Comparison of ENCODE assay signal across 8 cellular contexts in genomic region chr12:7806863-7807487, GRCh38. TPM values are rescaled to one million over a fixed set of nuclear protein-coding genes. Genes with fewer than 3 reads are reported as not detected.
A peak's percentile ranks its signal among the peaks of the same experiment; 100 is the strongest.
DNase-seq lines count a peak whose midpoint lies in the region; ATAC-seq and TF ChIP-seq lines count a peak whose summit lies in the region.

No MANE protein-coding gene starts in this region.

- no peak for TF ChIP-seq POLR2A in gastrocnemius medialis (IDR thresholded peaks at IDR 0.05)

- H3K36me3 Mint-ChIP-seq in T-helper 17 cell (ENCODE audit: low read depth), result no peaks in the 10 kb centered on the region

- H3K9me3 ChIP-seq in T-helper 17 cell (ENCODE audit: control insufficient read depth, low read length, poor library complexity, severe bottlenecking), result no peaks in the 10 kb centered on the region
- no peaks in the 10 kb centered on the region for H3K9me3 ChIP-seq in gastrocnemius medialis

- H3K27ac ChIP-seq in gastrocnemius medialis, result no peak overlapping the region

- in situ Hi-C loops in gastrocnemius medialis (cut with MboI; ENCODE audit: low sequenced_read_pairs in 4 of 4), result loop anchor here in 2 of 4 donors (10.0 kb wide), 1 partner anchor 132 kb away; no protein-coding TSS in a partner anchor

- no peaks in the 10 kb centered on the region for H3K4me1 ChIP-seq in gastrocnemius medialis

- no peak overlapping the region for H3K27ac Mint-ChIP-seq in T-helper 17 cell

- no peak overlapping the region for H3K4me3 Mint-ChIP-seq in T-helper 17 cell

- peak; percentile 69 for ATAC-seq in T-helper 17 cell
- ATAC-seq in gastrocnemius medialis, result no peak
- no peak for ATAC-seq in HG02623 (IDR thresholded peaks at IDR 0.05; ENCODE audit: unreplicated experiment)

- H3K27me3 Mint-ChIP-seq in T-helper 17 cell, result peaks cover 7% of the 10 kb centered on the region

- DNase-seq in GF-D8 (lab: John Stamatoyannopoulos, UW), result peak; percentile 24
- peak; percentile 74 for DNase-seq in LoVo (ENCODE audit: low spot score)
- DNase-seq in T-helper 17 cell, result peak in 1 of 3 donors; percentile 39
- DNase-seq in anterior cingulate cortex (lab: John Stamatoyannopoulos, UW), result peak in 46 of 58 donors; percentile 0 to 60 (median 13)
- DNase-seq in hepatic stellate cell (ENCODE audit: low spot score), result peak; percentile 71
- DNase-seq in gastrocnemius medialis, result no peak
- DNase-seq in SHP77 treated with DMSO at 0.1 percent for 48 hours (lab: John Stamatoyannopoulos, UW), result no peak

- peak in 3 of 5 experiments; percentile 22 to 64 (median 49) for TF ChIP-seq CTCF in gastrocnemius medialis (IDR thresholded peaks at IDR 0.05 in 4 of 5, conservative IDR thresholded peaks at IDR 0.05 in 1 of 5)

- no peaks in the 10 kb centered on the region for H3K36me3 ChIP-seq in gastrocnemius medialis

- no peak overlapping the region for H3K4me3 ChIP-seq in gastrocnemius medialis

- H3K4me1 Mint-ChIP-seq in T-helper 17 cell, result no peaks in the 10 kb centered on the region

- intact Hi-C loops in gastrocnemius medialis (cut with DNase I; ENCODE audit: low total_unique reads), result no loop called here

- H3K27me3 ChIP-seq in gastrocnemius medialis, result no peaks in the 10 kb centered on the region

RNA-seq across cellular contexts. Expression of gene NANOG, which starts 17.8 kb away (rescaled TPM):
- total RNA-seq in T-helper 17 cell (not detected), gastrocnemius medialis (under 1 TPM in 1 of 4 donors, not detected in 3; 0.10 TPM)

RNA-seq across cellular contexts. Expression of gene NANOGNB, which starts 42.0 kb away (rescaled TPM):
- total RNA-seq in T-helper 17 cell (not detected), gastrocnemius medialis (not detected)

RNA-seq across cellular contexts. Expression of gene CLEC4C, which starts 59.8 kb away (rescaled TPM):
- total RNA-seq in T-helper 17 cell (not detected), gastrocnemius medialis (not detected)

Comparison
In these comparisons a context has a peak if more than half of its experiments do, and no peak if none do; other contexts are left out.
1. DNase-seq: peak in GF-D8 (single experiment), LoVo (single experiment), anterior cingulate cortex (46 of 58) and hepatic stellate cell (single experiment); none in gastrocnemius medialis (0 of 2) and SHP77 treated with DMSO at 0.1 percent for 48 hours (single experiment).